Comparison of ENCODE assay signal across 24 cellular contexts in the genomic region with DNA sequence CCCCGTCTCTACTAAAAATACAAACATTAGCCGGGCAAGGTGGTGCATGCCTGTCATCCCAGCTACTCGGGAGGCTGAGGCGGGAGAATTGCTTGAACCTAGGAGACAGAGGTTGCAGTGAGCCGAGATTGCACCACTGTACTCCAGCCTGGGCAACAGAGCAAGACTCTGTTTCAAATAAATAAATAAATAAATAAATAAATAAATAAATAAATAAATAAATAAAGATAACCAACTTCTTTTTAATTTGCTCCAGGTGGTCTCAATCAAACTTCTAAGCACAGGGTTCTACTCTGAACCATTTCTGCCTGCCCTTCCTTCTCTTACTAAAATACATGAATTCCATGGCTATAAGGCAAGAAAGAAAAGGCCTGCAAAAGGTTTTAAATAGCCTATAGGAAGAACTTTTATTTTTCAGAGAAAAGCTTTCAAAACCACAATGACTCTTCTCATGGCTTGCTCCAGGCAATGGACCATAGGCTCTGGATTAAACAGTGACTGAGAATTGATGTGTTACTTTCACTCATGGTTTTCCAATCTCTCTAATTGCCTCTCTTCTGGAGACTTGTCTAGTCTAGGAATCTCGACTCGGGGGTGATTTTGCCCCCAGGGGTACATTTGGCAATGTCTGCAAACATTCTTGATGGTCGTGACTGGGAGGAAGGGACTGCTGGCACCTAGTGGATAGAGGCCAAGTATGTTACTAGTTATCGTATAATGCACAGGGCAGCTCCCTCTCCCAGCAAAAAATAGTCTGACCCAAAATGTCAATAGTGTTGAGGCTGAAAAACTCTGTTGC.
"Had no signal": no experiment of that assay in that cellular context is flagged by ENCODE, and none has a peak within 500 bp of the region (broad histone marks: within the 10 kb centered on the region; RNA-seq: fewer than 3 reads in every experiment).

No MANE protein-coding gene starts in this region.

- H3K27ac Mint-ChIP-seq: dendritic cell treated with granulocyte-macrophage colony-stimulating factor and Interleukin-4, amounts not matched to agents 40 ng/mL and 50 ng/mL, for 4 days; effector memory CD8-positive, alpha-beta T cell; naive B cell; nephron progenitor cell; stimulated activated naive B cell treated with anti-CD40 and anti-IgM and Interleukin-4, amounts not matched to agents 10 μg/mL and 1 μg/mL and 100 μg/mL, for 72 hours had no signal

- H3K4me3 ChIP-seq: esophagus squamous epithelium, hepatocyte, lung, right atrium auricular region, sigmoid colon, skin epidermis, thoracic aorta, transverse colon, uterus had no signal

- H2AFZ ChIP-seq: hepatocyte had no signal

- H3K36me3 Mint-ChIP-seq: naive B cell; stimulated activated naive B cell treated with anti-CD40 and anti-IgM and Interleukin-4, amounts not matched to agents 10 μg/mL and 1 μg/mL and 100 μg/mL, for 72 hours had no signal

- H3K9me3 ChIP-seq: esophagus squamous epithelium, neutrophil, right atrium auricular region, sigmoid colon, thoracic aorta, transverse colon, uterus had no signal

- H3K36me3 ChIP-seq: esophagus squamous epithelium, neutrophil, right atrium auricular region, sigmoid colon, thoracic aorta, transverse colon, uterus had no signal

- H3K27me3 ChIP-seq: esophagus squamous epithelium, hepatocyte, neutrophil, right atrium auricular region, sigmoid colon, transverse colon, uterus had no signal

- H3K4me2 ChIP-seq: hepatocyte had no signal

- H3K4me1 Mint-ChIP-seq: naive B cell; stimulated activated naive B cell treated with anti-CD40 and anti-IgM and Interleukin-4, amounts not matched to agents 10 μg/mL and 1 μg/mL and 100 μg/mL, for 72 hours; stimulated activated naive CD8-positive, alpha-beta T cell treated with anti-CD3 and anti-CD28 coated beads, Interleukin-15, amount 100 ng/mL, for 72 hours had no signal

- H3K4me1 ChIP-seq: right atrium auricular region, sigmoid colon, transverse colon had no signal

- DNase-seq: effector memory CD8-positive, alpha-beta T cell; esophagus squamous epithelium; foreskin fibroblast; head of caudate nucleus; left colon; left ventricle myocardium superior; mesenchymal stem cell; naive B cell; nephron progenitor cell; sigmoid colon; stimulated activated CD4-positive, alpha-beta T cell treated with anti-CD3 and anti-CD28 coated beads, Interleukin-2, amount 100 ng/mL, for 24 hours; stimulated activated CD4-positive, alpha-beta T cell treated with anti-CD3 and anti-CD28 coated beads, Interleukin-4, amount 100 ng/mL, for 4 hours; stimulated activated naive B cell treated with anti-CD40 and anti-IgM and Interleukin-4, amounts not matched to agents 10 μg/mL and 1 μg/mL and 100 μg/mL, for 72 hours; stimulated activated naive CD8-positive, alpha-beta T cell treated with anti-CD3 and anti-CD28 coated beads, Interleukin-15, amount 100 ng/mL, for 72 hours; substantia nigra; transverse colon; uterus had no signal

- H3K4me3 Mint-ChIP-seq: dendritic cell treated with granulocyte-macrophage colony-stimulating factor and Interleukin-4, amounts not matched to agents 40 ng/mL and 50 ng/mL, for 4 days; effector memory CD8-positive, alpha-beta T cell; naive B cell; nephron progenitor cell; stimulated activated naive B cell treated with anti-CD40 and anti-IgM and Interleukin-4, amounts not matched to agents 10 μg/mL and 1 μg/mL and 100 μg/mL, for 72 hours; stimulated activated naive CD8-positive, alpha-beta T cell treated with anti-CD3 and anti-CD28 coated beads, Interleukin-15, amount 100 ng/mL, for 72 hours had no signal

- H3K27ac ChIP-seq: esophagus squamous epithelium, hepatocyte, neutrophil, right atrium auricular region, sigmoid colon, skin epidermis, thoracic aorta, transverse colon, uterus had no signal

- ATAC-seq: effector memory CD8-positive, alpha-beta T cell; left colon; left ventricle myocardium superior; stimulated activated naive B cell treated with anti-CD40 and anti-IgM and Interleukin-4, amounts not matched to agents 10 μg/mL and 1 μg/mL and 100 μg/mL, for 72 hours; stimulated activated naive CD8-positive, alpha-beta T cell treated with anti-CD3 and anti-CD28 coated beads, Interleukin-15, amount 100 ng/mL, for 72 hours had no signal

- H3K9me3 Mint-ChIP-seq: dendritic cell treated with granulocyte-macrophage colony-stimulating factor and Interleukin-4, amounts not matched to agents 40 ng/mL and 50 ng/mL, for 4 days; effector memory CD8-positive, alpha-beta T cell; naive B cell; nephron progenitor cell; stimulated activated naive B cell treated with anti-CD40 and anti-IgM and Interleukin-4, amounts not matched to agents 10 μg/mL and 1 μg/mL and 100 μg/mL, for 72 hours; stimulated activated naive CD8-positive, alpha-beta T cell treated with anti-CD3 and anti-CD28 coated beads, Interleukin-15, amount 100 ng/mL, for 72 hours had no signal

- H3K79me2 ChIP-seq: hepatocyte had no signal
